In genomic region chr4:2501034-2501594, GRCh38 we compare ENCODE assay signal across 1 cellular context.
TF ChIP-seq lines count a peak whose summit lies in the region.

No MANE protein-coding gene starts in this region.

TF ChIP-seq in GM12878, 131 proteins besides CTCF, POLR2A, EP300 and RAD21:
- TF ChIP-seq NR2C2 (IDR thresholded peaks at IDR 0.05; ENCODE audit: borderline replicate concordance, control insufficient read depth, insufficient read length, low read depth) (no peak), CBX3 (IDR thresholded peaks at IDR 0.05; ENCODE audit: borderline replicate concordance, low read depth) (no peak), SIN3A (IDR thresholded peaks at IDR 0.05; ENCODE audit: low read depth, low read length) (no peak), NRF1 (conservative IDR thresholded peaks at IDR 0.05; ENCODE audit: low read depth, low read length) (no peak), DPF2 (IDR thresholded peaks at IDR 0.05) (no peak), POLR2AphosphoS5 (IDR thresholded peaks at IDR 0.05; ENCODE audit: low read length) (0 out of 2 replicates have a peak, but pooled peaks have one; percentile 24), SIX5 (IDR thresholded peaks at IDR 0.05; ENCODE audit: low read depth, low read length, severe bottlenecking) (no peak), ZNF217 (IDR thresholded peaks at IDR 0.05) (no peak)
TF ChIP-seq in GM12878: peak in this region for 1.
